13 cellular contexts compared by ENCODE assay signal in the genomic region with DNA sequence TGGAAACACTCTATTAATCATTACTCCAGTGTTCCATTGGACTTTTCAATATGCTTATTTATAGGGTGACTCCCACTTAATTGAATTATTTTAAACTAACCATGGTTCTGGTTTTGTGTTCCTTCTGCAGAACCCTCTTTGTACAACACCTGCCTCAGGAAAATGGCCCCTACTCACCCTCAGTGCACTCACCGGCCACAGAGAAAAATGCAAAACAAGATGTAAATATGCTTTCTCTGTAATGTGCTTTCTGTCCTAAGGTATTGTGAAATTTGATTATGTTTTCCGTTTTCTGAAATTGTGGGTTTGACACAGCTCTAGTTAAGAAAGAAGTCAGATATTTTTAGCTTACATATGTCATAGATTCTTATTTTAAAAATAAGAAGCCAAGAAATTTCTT.
DNase-seq lines count a peak whose midpoint lies in the region; ATAC-seq and TF ChIP-seq lines count a peak whose summit lies in the region.
"Had no signal": no experiment of that assay in that cellular context is flagged by ENCODE, and none has a peak within 500 bp of the region (broad histone marks: within the 10 kb centered on the region; RNA-seq: fewer than 3 reads in every experiment).

No MANE protein-coding gene starts in this region.

- H3K27ac Mint-ChIP-seq in brain = peak overlapping the region in 4 of 5 experiments; percentile 13 to 96 (median 80)
- H3K27ac Mint-ChIP-seq in neural crest cell (ENCODE audit: unreplicated experiment) = peak overlapping the region; percentile 76
- H3K27ac Mint-ChIP-seq in Caco-2 (ENCODE audit: unreplicated experiment) = no peak overlapping the region
- H3K27ac Mint-ChIP-seq: CD8-positive, alpha-beta memory T cell had no signal

- BruUV-seq in Caco-2 (replicated peaks; lab: Mats Ljungman, UMichigan) = no TSS peak

- POLR2A ChIA-PET in Caco-2 (lab: Charles Lee) = no interaction called here

- H3K4me1 Mint-ChIP-seq in brain = peaks cover 42% of the 10 kb centered on the region
- peaks cover 32% of the 10 kb centered on the region for H3K4me1 Mint-ChIP-seq in neural crest cell
- H3K4me1 Mint-ChIP-seq in Caco-2 (ENCODE audit: low read depth, unreplicated experiment) = no peaks in the 10 kb centered on the region
- H3K4me1 Mint-ChIP-seq: CD8-positive, alpha-beta memory T cell had no signal

- H3K4me3 Mint-ChIP-seq in brain (peak overlapping the region in 3 of 5 experiments; percentile 19 to 35 (median 31)), neural crest cell (no peak overlapping the region), Caco-2 (ENCODE audit: unreplicated experiment) (no peak overlapping the region)
- H3K4me3 Mint-ChIP-seq: CD8-positive, alpha-beta memory T cell had no signal

- intact Hi-C loops in Caco-2 (cut with micrococcal nuclease; ENCODE audit: unreplicated experiment) = no loop called here

- TF ChIP-seq CTCF in brain (conservative IDR thresholded peaks at IDR 0.05) (no peak), neural crest cell (conservative IDR thresholded peaks at IDR 0.05) (no peak), BE2C (IDR thresholded peaks at IDR 0.05; ENCODE audit: low read depth, low read length) (no peak), Caco-2 (IDR thresholded peaks at IDR 0.05; ENCODE audit: insufficient read depth in 1 of 2, low read depth in 1 of 2, low read length in 1 of 2, severe bottlenecking in 1 of 2, unreplicated experiment in 1 of 2) (no peak)

- H3K27me3 ChIP-seq in BE2C (no peaks in the 10 kb centered on the region), Caco-2 (replicated peaks; ENCODE audit: control insufficient read depth, insufficient read depth, low read length) (no peaks in the 10 kb centered on the region)
- H3K27me3 ChIP-seq: BLaER1 had no signal

- peaks cover 0 to 5% (median 3%) of the 10 kb centered on the region in 5 experiments for H3K9me3 Mint-ChIP-seq in brain
- H3K9me3 Mint-ChIP-seq in neural crest cell = no peaks in the 10 kb centered on the region
- no peaks in the 10 kb centered on the region for H3K9me3 Mint-ChIP-seq in Caco-2 (ENCODE audit: unreplicated experiment)

- CTCF ChIA-PET in Caco-2 (lab: Charles Lee) = no interaction called here

- H3K36me3 Mint-ChIP-seq in brain (no peaks in the 10 kb centered on the region), neural crest cell (ENCODE audit: low read depth) (no peaks in the 10 kb centered on the region), Caco-2 (ENCODE audit: insufficient read depth, unreplicated experiment) (no peaks in the 10 kb centered on the region)
- H3K36me3 Mint-ChIP-seq: CD8-positive, alpha-beta memory T cell had no signal

- no peaks in the 10 kb centered on the region for H3K9me3 ChIP-seq in BE2C
- H3K9me3 ChIP-seq in Caco-2 = no peaks in the 10 kb centered on the region
- H3K9me3 ChIP-seq: BLaER1, HAP-1 had no signal

- DNase-seq in NCI-H1092 treated with DMSO at 0.1 percent for 48 hours (lab: John Stamatoyannopoulos, UW) = peak; percentile 19
- no peak for DNase-seq in NCI-H1092 (lab: John Stamatoyannopoulos, UW)
- DNase-seq in MV-4-11 (lab: John Stamatoyannopoulos, UW) = peak; percentile 65
- DNase-seq in neural crest cell (ENCODE audit: low read depth, low spot score) = no peak
- DNase-seq in BE2C = no peak
- no peak for DNase-seq in Caco-2
- DNase-seq: CD8-positive, alpha-beta memory T cell; DMS 273 treated with DMSO at 0.1 percent for 48 hours had no signal

- H3K36me3 ChIP-seq in BE2C (no peaks in the 10 kb centered on the region), Caco-2 (ENCODE audit: control insufficient read depth, insufficient read depth, low read length) (no peaks in the 10 kb centered on the region)
- H3K36me3 ChIP-seq: BLaER1, HAP-1 had no signal

- H3K4me1 ChIP-seq in BE2C (no peaks in the 10 kb centered on the region), Caco-2 (no peaks in the 10 kb centered on the region)
- H3K4me1 ChIP-seq: BLaER1, HAP-1 had no signal

- no peak for ATAC-seq in HG03095 (IDR thresholded peaks at IDR 0.05; ENCODE audit: unreplicated experiment)
- ATAC-seq: GM12878 had no signal

- peaks cover 4% of the 10 kb centered on the region for H3K27me3 Mint-ChIP-seq in brain
- H3K27me3 Mint-ChIP-seq in neural crest cell (ENCODE audit: low read depth) = no peaks in the 10 kb centered on the region
- H3K27me3 Mint-ChIP-seq in Caco-2 (ENCODE audit: insufficient read depth, unreplicated experiment) = peaks cover 3% of the 10 kb centered on the region

- H3K4me3 ChIP-seq in BE2C (ENCODE audit: low read depth, low read length) = no peak overlapping the region
- no peak overlapping the region for H3K4me3 ChIP-seq in Caco-2 (ENCODE audit: low read depth, low read length)
- H3K4me3 ChIP-seq: BLaER1, GM12878, HAP-1 had no signal

Comparison
In these comparisons a context has a peak if more than half of its experiments do, and no peak if none do; other contexts are left out.
1. DNase-seq: peak in NCI-H1092 treated with DMSO at 0.1 percent for 48 hours (single experiment) and MV-4-11 (single experiment); none in NCI-H1092 (single experiment), neural crest cell (single experiment), BE2C (single experiment) and Caco-2 (0 of 2).
2. H3K4me3 Mint-ChIP-seq: peak in brain (3 of 5); none in neural crest cell (single experiment) and Caco-2 (single experiment).